26 cellular contexts compared by ENCODE assay signal in the genomic region with DNA sequence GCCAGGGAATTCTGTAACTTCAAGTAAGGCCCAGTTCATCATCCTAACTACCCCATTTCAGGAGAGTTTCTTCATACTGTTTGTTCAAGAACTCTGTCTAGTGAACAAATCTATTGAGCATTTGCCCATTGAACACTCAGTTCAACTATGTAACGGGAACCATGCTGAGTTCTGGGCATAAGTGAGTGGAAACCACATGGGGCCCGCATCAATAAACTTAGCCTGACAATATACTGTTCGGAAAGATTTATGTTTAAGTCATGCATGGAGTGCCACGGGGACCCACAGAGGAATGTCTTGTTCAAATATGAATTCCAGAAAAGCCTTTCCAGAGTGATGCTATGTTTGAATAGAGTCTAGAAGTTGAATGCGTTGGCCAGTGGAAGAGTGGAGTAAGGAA.
"Had no signal": no experiment of that assay in that cellular context is flagged by ENCODE, and none has a peak within 500 bp of the region (broad histone marks: within the 10 kb centered on the region; RNA-seq: fewer than 3 reads in every experiment).

No MANE protein-coding gene starts in this region.

- H3K36me3 Mint-ChIP-seq: activated naive CD4-positive, alpha-beta T cell treated with anti-CD3 and anti-CD28 coated beads, Interleukin-2, amount 10 ng/mL, durations not matched to agents 7 days and 5 days had no signal

- H3K9me3 ChIP-seq: breast epithelium, esophagus squamous epithelium, heart right ventricle, left ventricle myocardium inferior, neutrophil, right lobe of liver, transverse colon had no signal

- H3K4me3 ChIP-seq: breast epithelium, esophagus squamous epithelium, heart right ventricle, left ventricle myocardium inferior, right lobe of liver, transverse colon had no signal

- ATAC-seq: activated CD4-positive, CD25-positive, alpha-beta regulatory T cell treated with anti-CD3 and anti-CD28 coated beads, Interleukin-2, amount 50 U/mL, for 24 hours; heart right ventricle; right lobe of liver had no signal

- H3K27me3 ChIP-seq: breast epithelium, right lobe of liver, transverse colon had no signal

- H3K4me1 ChIP-seq: breast epithelium, esophagus squamous epithelium, heart right ventricle, left ventricle myocardium inferior, right lobe of liver, transverse colon had no signal

- H3K9me3 Mint-ChIP-seq: activated CD4-positive, alpha-beta memory T cell treated with anti-CD3 and anti-CD28 coated beads, Interleukin-2, amount 10 ng/mL, durations not matched to agents 7 days and 5 days; activated naive CD4-positive, alpha-beta T cell treated with anti-CD3 and anti-CD28 coated beads, Interleukin-2, amount 10 ng/mL, durations not matched to agents 7 days and 5 days; activated T-cell treated with anti-CD3 and anti-CD28 coated beads, Interleukin-2, amount 50 U/mL, for 24 hours; T-helper 2 cell treated with Interferon-gamma antibody and Interleukin-4, amounts not matched to agents 5 μg/mL and 100 μg/mL, for 36 hours had no signal

- H3K4me3 Mint-ChIP-seq: activated CD4-positive, alpha-beta memory T cell treated with anti-CD3 and anti-CD28 coated beads, Interleukin-2, amount 10 ng/mL, durations not matched to agents 7 days and 5 days; activated naive CD4-positive, alpha-beta T cell treated with anti-CD3 and anti-CD28 coated beads, Interleukin-2, amount 10 ng/mL, durations not matched to agents 7 days and 5 days; activated T-cell treated with anti-CD3 and anti-CD28 coated beads, Interleukin-2, amount 50 U/mL, for 24 hours; nephron; T-helper 2 cell treated with Interferon-gamma antibody and Interleukin-4, amounts not matched to agents 5 μg/mL and 100 μg/mL, for 36 hours had no signal

- H3K36me3 ChIP-seq: breast epithelium, esophagus squamous epithelium, heart right ventricle, left ventricle myocardium inferior, neutrophil, right lobe of liver, transverse colon had no signal

- H3K27ac ChIP-seq: breast epithelium, esophagus squamous epithelium, heart right ventricle, left ventricle myocardium inferior, neutrophil, right lobe of liver, transverse colon had no signal

- H3K4me1 Mint-ChIP-seq: activated CD4-positive, alpha-beta memory T cell treated with anti-CD3 and anti-CD28 coated beads, Interleukin-2, amount 10 ng/mL, durations not matched to agents 7 days and 5 days; activated naive CD4-positive, alpha-beta T cell treated with anti-CD3 and anti-CD28 coated beads, Interleukin-2, amount 10 ng/mL, durations not matched to agents 7 days and 5 days; nephron had no signal

- FAIRE-seq: astrocyte had no signal

- DNase-seq: activated CD4-positive, alpha-beta memory T cell treated with anti-CD3 and anti-CD28 coated beads, Interleukin-2, amount 10 ng/mL, durations not matched to agents 7 days and 5 days; activated CD4-positive, alpha-beta T cell treated with anti-CD3 and anti-CD28 coated beads for 48 hours; activated CD8-positive, alpha-beta memory T cell treated with anti-CD3 and anti-CD28 coated beads, Interleukin-2, amount 50 U/mL, for 48 hours; activated gamma-delta T cell; activated naive CD4-positive, alpha-beta T cell treated with anti-CD3 and anti-CD28 coated beads, Interleukin-2, amount 10 ng/mL, durations not matched to agents 7 days and 5 days; activated T-cell treated with anti-CD3 and anti-CD28 coated beads, Interleukin-2, amount 50 U/mL, for 24 hours; amniotic stem cell; central memory CD4-positive, alpha-beta T cell; dermis blood vessel endothelial cell; effector CD4-positive, alpha-beta T cell; esophagus squamous epithelium; foreskin melanocyte; heart right ventricle; left ventricle myocardium inferior; right lobe of liver; stimulated activated CD4-positive, alpha-beta T cell treated with anti-CD3 and anti-CD28 coated beads, Interleukin-2, amount 100 ng/mL, for 48 hours; stimulated activated naive CD4-positive, alpha-beta T cell treated with Interleukin-2 at 50 U/mL for 16 hours; T-helper 1 cell; transverse colon had no signal

- H3K27ac Mint-ChIP-seq: activated CD4-positive, alpha-beta memory T cell treated with anti-CD3 and anti-CD28 coated beads, Interleukin-2, amount 10 ng/mL, durations not matched to agents 7 days and 5 days; activated naive CD4-positive, alpha-beta T cell treated with anti-CD3 and anti-CD28 coated beads, Interleukin-2, amount 10 ng/mL, durations not matched to agents 7 days and 5 days; activated T-cell treated with anti-CD3 and anti-CD28 coated beads, Interleukin-2, amount 50 U/mL, for 24 hours; nephron; progenitor cell of endocrine pancreas; T-helper 2 cell treated with Interferon-gamma antibody and Interleukin-4, amounts not matched to agents 5 μg/mL and 100 μg/mL, for 36 hours had no signal
